ENCODE assay signal across 8 cellular contexts in genomic region chr10:110210663-110211454, GRCh38. TPM values are rescaled to one million over a fixed set of nuclear protein-coding genes. Genes with fewer than 3 reads are reported as not detected.
A peak's percentile ranks its signal among the peaks of the same experiment; 100 is the strongest.
DNase-seq lines count a peak whose midpoint lies in the region; ATAC-seq and TF ChIP-seq lines count a peak whose summit lies in the region.

No MANE protein-coding gene starts in this region.

- no peaks in the 10 kb centered on the region for H3K36me3 ChIP-seq in SJSA1

- peaks cover 16% of the 10 kb centered on the region; the same call in 1 of the 2 replicates for H3K27me3 Mint-ChIP-seq in HFFc6 (ENCODE audit: insufficient read depth)
- peaks cover 7% of the 10 kb centered on the region for H3K27me3 Mint-ChIP-seq in neural crest cell (ENCODE audit: low read depth)
- peaks cover 30% of the 10 kb centered on the region for H3K27me3 Mint-ChIP-seq in stimulated activated naive CD8-positive, alpha-beta T cell treated with anti-CD3 and anti-CD28 coated beads, Interleukin-15, amount 100 ng/mL, for 72 hours

- H3K4me1 Mint-ChIP-seq in HFFc6 (ENCODE audit: low read depth) (peaks cover 35% of the 10 kb centered on the region), neural crest cell (peaks cover 55% of the 10 kb centered on the region)
- peaks cover 54% of the 10 kb centered on the region for H3K4me1 Mint-ChIP-seq in stimulated activated naive CD8-positive, alpha-beta T cell treated with anti-CD3 and anti-CD28 coated beads, Interleukin-15, amount 100 ng/mL, for 72 hours

- no peak for TF ChIP-seq CTCF in HFFc6 (IDR thresholded peaks at IDR 0.05)
- TF ChIP-seq CTCF in neural crest cell (conservative IDR thresholded peaks at IDR 0.05) = no peak

- H3K4me3 ChIP-seq in SJSA1 = peak overlapping the region; percentile 51

- peak overlapping the region; percentile 78 for H3K27ac Mint-ChIP-seq in HFFc6
- H3K27ac Mint-ChIP-seq in neural crest cell (ENCODE audit: unreplicated experiment) = peak overlapping the region; percentile 98
- H3K27ac Mint-ChIP-seq in stimulated activated naive CD8-positive, alpha-beta T cell treated with anti-CD3 and anti-CD28 coated beads, Interleukin-15, amount 100 ng/mL, for 72 hours = peak overlapping the region; percentile 95 to 100

- H3K4me3 Mint-ChIP-seq in HFFc6 (peak overlapping the region; percentile 93), neural crest cell (peak overlapping the region; percentile 93)
- peak overlapping the region; percentile 86 to 96 for H3K4me3 Mint-ChIP-seq in stimulated activated naive CD8-positive, alpha-beta T cell treated with anti-CD3 and anti-CD28 coated beads, Interleukin-15, amount 100 ng/mL, for 72 hours

- H3K27me3 ChIP-seq in SJSA1 (replicated peaks) = no peaks in the 10 kb centered on the region

- H3K4me1 ChIP-seq in SJSA1 (replicated peaks) = peaks cover 7% of the 10 kb centered on the region; the same call in 1 of the 2 replicates

- H3K9me3 Mint-ChIP-seq in HFFc6 (no peaks in the 10 kb centered on the region), neural crest cell (no peaks in the 10 kb centered on the region)
- H3K9me3 Mint-ChIP-seq in stimulated activated naive CD8-positive, alpha-beta T cell treated with anti-CD3 and anti-CD28 coated beads, Interleukin-15, amount 100 ng/mL, for 72 hours = no peaks in the 10 kb centered on the region

- DNase-seq in GDM1 (lab: John Stamatoyannopoulos, UW) = peak; percentile 89
- DNase-seq in HFFc6 = peak; percentile 98
- peak; percentile 98 for DNase-seq in NAMALWA (ENCODE audit: low spot score)
- peak; percentile 96 to 97 for DNase-seq in SJSA1 (ENCODE audit: low read depth in 1 of 2, low spot score in 2 of 2)
- peak; percentile 93 for DNase-seq in activated naive CD4-positive, alpha-beta T cell treated with Interleukin-2 at 50 U/mL for 16 hours
- DNase-seq in foreskin melanocyte = peak; percentile 98
- DNase-seq in neural crest cell (ENCODE audit: low read depth, low spot score) = peak; percentile 94
- DNase-seq in stimulated activated naive CD8-positive, alpha-beta T cell treated with anti-CD3 and anti-CD28 coated beads, Interleukin-15, amount 100 ng/mL, for 72 hours = peak; percentile 88 to 91

- H3K36me3 Mint-ChIP-seq in HFFc6 (ENCODE audit: low read depth) (no peaks in the 10 kb centered on the region), neural crest cell (ENCODE audit: low read depth) (no peaks in the 10 kb centered on the region)

- no peaks in the 10 kb centered on the region; the same call in 1 of the 2 replicates for H3K9me3 ChIP-seq in SJSA1 (replicated peaks)

- peak overlapping the region; percentile 28 for H3K27ac ChIP-seq in SJSA1

- ATAC-seq in stimulated activated naive CD8-positive, alpha-beta T cell treated with anti-CD3 and anti-CD28 coated beads, Interleukin-15, amount 100 ng/mL, for 72 hours = peak; percentile 75

RNA-seq across cellular contexts. Expression of gene MXI1, which starts 3.5 kb away (rescaled TPM):
- 10 to 100 TPM in 2 of 6 experiments, 1 to 10 TPM in 4; 5.2 to 11.2 (median 6.2) TPM for total RNA-seq in HFFc6 (2021; fragmentation: NEBNext Ultra II Directional; extraction: Animal tissue kit (Norgen Biotek cat#: 25700))
- 1.4 and 4.3 TPM in 2 replicates for total RNA-seq in SJSA1 (2014; rRNA removed; shearing (Covaris generic))
- 18.6 and 20.6 TPM in 2 replicates for total RNA-seq in neural crest cell

Comparison
In these comparisons a context has a peak if more than half of its experiments do, and no peak if none do; other contexts are left out.
1. Peak in every context shown above with its lines: DNase-seq, ATAC-seq, H3K4me3 ChIP-seq and H3K27ac ChIP-seq.